In the genomic region with DNA sequence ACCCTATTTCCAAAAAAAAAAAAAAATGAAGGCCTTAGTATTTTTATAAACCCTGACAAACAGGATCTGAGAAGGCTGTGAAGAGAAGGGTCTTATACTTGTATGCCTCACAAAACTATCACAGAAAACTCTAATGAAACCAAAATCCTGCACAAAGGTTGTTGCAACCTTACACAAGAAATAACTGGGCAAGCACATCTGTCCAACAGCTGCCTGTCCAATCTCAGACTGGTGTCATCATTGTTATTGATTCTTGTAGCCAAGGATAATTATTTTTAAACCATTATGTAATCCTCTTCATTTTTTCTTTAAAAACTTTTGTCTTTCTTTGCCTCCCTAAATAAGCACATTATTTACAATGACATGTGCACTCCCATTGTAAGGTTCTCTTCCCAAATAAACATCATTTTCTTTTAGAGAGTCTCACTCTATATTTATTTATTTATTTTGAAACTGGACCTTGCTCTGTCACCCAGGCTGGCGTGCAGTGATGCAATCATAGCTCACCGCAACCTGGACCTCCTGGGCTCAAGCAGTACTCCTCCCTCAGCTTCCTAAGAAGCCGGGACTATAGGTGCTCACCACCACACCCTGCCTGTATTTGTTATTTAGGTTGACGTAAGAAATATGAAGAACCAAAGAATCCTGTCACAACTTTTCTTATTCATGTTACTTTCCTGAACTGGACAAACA, we compare ENCODE assay signal across 22 cellular contexts.
"Had no signal": no experiment of that assay in that cellular context is flagged by ENCODE, and none has a peak within 500 bp of the region (broad histone marks: within the 10 kb centered on the region; RNA-seq: fewer than 3 reads in every experiment).

No MANE protein-coding gene starts in this region.

- H3K4me2 ChIP-seq: smooth muscle cell had no signal

- H3K9me3 ChIP-seq: ascending aorta, gastrocnemius medialis, lower lobe of right lung, sigmoid colon, thoracic aorta had no signal

- H3K36me3 ChIP-seq: ascending aorta, brain microvascular endothelial cell, gastrocnemius medialis, lower lobe of right lung, sigmoid colon, thoracic aorta had no signal

- H3K27me3 ChIP-seq: ascending aorta, brain microvascular endothelial cell, gastrocnemius medialis, sigmoid colon had no signal

- H3K27ac ChIP-seq: ascending aorta, brain microvascular endothelial cell, gastrocnemius medialis, lower lobe of right lung, sigmoid colon, thoracic aorta, VCaP had no signal

- FAIRE-seq: islet of Langerhans had no signal

- ATAC-seq: activated CD4-positive, CD25-positive, alpha-beta regulatory T cell treated with anti-CD3 and anti-CD28 coated beads, Interleukin-2, amount 50 U/mL, for 24 hours; activated CD8-positive, alpha-beta T cell treated with anti-CD3 and anti-CD28 coated beads, Interleukin-2, amount 10 ng/mL, durations not matched to agents 7 days and 5 days; gastrocnemius medialis; lower lobe of right lung; stimulated activated memory B cell treated with anti-CD40 and anti-IgM and Interleukin-4, amounts not matched to agents 10 μg/mL and 1 μg/mL and 100 μg/mL, for 72 hours had no signal

- H3K4me1 ChIP-seq: ascending aorta, gastrocnemius medialis, lower lobe of right lung had no signal

- H3K4me3 ChIP-seq: ascending aorta, gastrocnemius medialis, lower lobe of right lung, sigmoid colon, smooth muscle cell, thoracic aorta had no signal

- DNase-seq: activated CD4-positive, alpha-beta T cell treated with anti-CD3 and anti-CD28 coated beads, Interleukin-2, amount 50 U/mL, for 1 hour; activated CD8-positive, alpha-beta T cell treated with anti-CD3 and anti-CD28 coated beads, Interleukin-2, amount 10 ng/mL, durations not matched to agents 7 days and 5 days; activated gamma-delta T cell; activated naive CD4-positive, alpha-beta T cell treated with anti-CD3 and anti-CD28 coated beads, Interleukin-2, amount 50 U/mL, for 16 hours; brain microvascular endothelial cell; caudate nucleus; effector CD4-positive, alpha-beta T cell; erythroblast; gastrocnemius medialis; lower lobe of right lung; mesendoderm; naive B cell; nucleus accumbens; sigmoid colon; stimulated activated CD4-positive, alpha-beta T cell treated with anti-CD3 and anti-CD28 coated beads, Interleukin-15, amount 100 ng/mL, for 24 hours had no signal
